In the genomic region with DNA sequence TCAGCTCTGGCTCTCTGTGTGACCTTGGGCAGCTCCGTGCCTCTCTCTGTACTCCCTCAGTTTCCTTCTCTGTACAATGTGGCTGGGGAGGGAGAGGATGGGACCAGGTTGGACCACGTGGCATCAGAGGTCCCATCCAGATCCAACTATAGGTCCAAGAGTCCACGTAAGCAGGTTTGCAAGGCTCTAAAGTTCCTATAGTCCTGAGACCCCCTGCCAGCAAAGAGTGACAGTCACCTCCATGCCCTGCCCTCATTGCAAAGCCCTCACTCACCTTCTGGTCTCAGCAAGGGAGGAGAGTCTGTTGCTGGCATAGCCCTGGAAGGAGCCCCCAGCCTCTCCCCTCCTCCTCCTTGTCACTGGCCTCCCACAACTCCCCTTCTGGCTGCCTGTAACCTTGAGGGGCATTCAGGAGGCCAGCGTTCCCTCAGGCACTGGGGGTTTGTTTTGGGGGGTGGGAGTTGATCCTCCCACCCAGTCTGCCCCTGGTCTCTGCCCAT, we compare ENCODE assay signal across 1 cellular context.
TF ChIP-seq lines count a peak whose summit lies in the region.

No MANE protein-coding gene starts in this region.

TF ChIP-seq in HepG2, 621 proteins besides CTCF, POLR2A, EP300 and RAD21 (continues in another document):
- no peak for TF ChIP-seq HCFC1 (IDR thresholded peaks at IDR 0.05; ENCODE audit: low read depth, low read length)
- no peak for TF ChIP-seq GABPB1 (CRISPR knock-in tag; IDR thresholded peaks at IDR 0.05)
- no peak for TF ChIP-seq CREB1 (IDR thresholded peaks at IDR 0.05)
- TF ChIP-seq CREB1 (CRISPR knock-in tag; IDR thresholded peaks at IDR 0.05) = no peak
- TF ChIP-seq ZNF557 (CRISPR knock-in tag; IDR thresholded peaks at IDR 0.05) = no peak
- TF ChIP-seq, protein P1, sequence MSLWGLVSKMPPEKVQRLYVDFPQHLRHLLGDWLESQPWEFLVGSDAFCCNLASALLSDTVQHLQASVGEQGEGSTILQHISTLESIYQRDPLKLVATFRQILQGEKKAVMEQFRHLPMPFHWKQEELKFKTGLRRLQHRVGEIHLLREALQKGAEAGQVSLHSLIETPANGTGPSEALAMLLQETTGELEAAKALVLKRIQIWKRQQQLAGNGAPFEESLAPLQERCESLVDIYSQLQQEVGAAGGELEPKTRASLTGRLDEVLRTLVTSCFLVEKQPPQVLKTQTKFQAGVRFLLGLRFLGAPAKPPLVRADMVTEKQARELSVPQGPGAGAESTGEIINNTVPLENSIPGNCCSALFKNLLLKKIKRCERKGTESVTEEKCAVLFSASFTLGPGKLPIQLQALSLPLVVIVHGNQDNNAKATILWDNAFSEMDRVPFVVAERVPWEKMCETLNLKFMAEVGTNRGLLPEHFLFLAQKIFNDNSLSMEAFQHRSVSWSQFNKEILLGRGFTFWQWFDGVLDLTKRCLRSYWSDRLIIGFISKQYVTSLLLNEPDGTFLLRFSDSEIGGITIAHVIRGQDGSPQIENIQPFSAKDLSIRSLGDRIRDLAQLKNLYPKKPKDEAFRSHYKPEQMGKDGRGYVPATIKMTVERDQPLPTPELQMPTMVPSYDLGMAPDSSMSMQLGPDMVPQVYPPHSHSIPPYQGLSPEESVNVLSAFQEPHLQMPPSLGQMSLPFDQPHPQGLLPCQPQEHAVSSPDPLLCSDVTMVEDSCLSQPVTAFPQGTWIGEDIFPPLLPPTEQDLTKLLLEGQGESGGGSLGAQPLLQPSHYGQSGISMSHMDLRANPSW (CRISPR knock-in tag; IDR thresholded peaks at IDR 0.05; ENCODE audit: borderline replicate concordance) = no peak
- TF ChIP-seq SP2 (CRISPR knock-in tag; IDR thresholded peaks at IDR 0.05) = no peak
- TF ChIP-seq, protein P2, sequence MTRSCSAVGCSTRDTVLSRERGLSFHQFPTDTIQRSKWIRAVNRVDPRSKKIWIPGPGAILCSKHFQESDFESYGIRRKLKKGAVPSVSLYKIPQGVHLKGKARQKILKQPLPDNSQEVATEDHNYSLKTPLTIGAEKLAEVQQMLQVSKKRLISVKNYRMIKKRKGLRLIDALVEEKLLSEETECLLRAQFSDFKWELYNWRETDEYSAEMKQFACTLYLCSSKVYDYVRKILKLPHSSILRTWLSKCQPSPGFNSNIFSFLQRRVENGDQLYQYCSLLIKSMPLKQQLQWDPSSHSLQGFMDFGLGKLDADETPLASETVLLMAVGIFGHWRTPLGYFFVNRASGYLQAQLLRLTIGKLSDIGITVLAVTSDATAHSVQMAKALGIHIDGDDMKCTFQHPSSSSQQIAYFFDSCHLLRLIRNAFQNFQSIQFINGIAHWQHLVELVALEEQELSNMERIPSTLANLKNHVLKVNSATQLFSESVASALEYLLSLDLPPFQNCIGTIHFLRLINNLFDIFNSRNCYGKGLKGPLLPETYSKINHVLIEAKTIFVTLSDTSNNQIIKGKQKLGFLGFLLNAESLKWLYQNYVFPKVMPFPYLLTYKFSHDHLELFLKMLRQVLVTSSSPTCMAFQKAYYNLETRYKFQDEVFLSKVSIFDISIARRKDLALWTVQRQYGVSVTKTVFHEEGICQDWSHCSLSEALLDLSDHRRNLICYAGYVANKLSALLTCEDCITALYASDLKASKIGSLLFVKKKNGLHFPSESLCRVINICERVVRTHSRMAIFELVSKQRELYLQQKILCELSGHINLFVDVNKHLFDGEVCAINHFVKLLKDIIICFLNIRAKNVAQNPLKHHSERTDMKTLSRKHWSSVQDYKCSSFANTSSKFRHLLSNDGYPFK (CRISPR knock-in tag; IDR thresholded peaks at IDR 0.05; ENCODE audit: borderline replicate concordance) = no peak; the same call in 1 of the 2 replicates
- TF ChIP-seq ZNF260 (CRISPR knock-in tag; IDR thresholded peaks at IDR 0.05; ENCODE audit: borderline replicate concordance, low read depth) = no peak
- 0 out of 2 replicates have a peak, but pooled peaks have one; percentile 33 for TF ChIP-seq NFKB2 (CRISPR knock-in tag; IDR thresholded peaks at IDR 0.05; ENCODE audit: borderline replicate concordance)
- no peak for TF ChIP-seq KDM4B (CRISPR knock-in tag; IDR thresholded peaks at IDR 0.05)
- TF ChIP-seq ZC3H4 (CRISPR knock-in tag; IDR thresholded peaks at IDR 0.05; ENCODE audit: borderline replicate concordance) = no peak
- TF ChIP-seq JDP2 (CRISPR knock-in tag; IDR thresholded peaks at IDR 0.05; ENCODE audit: borderline replicate concordance) = no peak
- 0 out of 2 replicates have a peak, but pooled peaks have one; percentile 41 for TF ChIP-seq ZNF34 (CRISPR knock-in tag; IDR thresholded peaks at IDR 0.05; ENCODE audit: borderline replicate concordance)
- TF ChIP-seq ELF4 (CRISPR knock-in tag; IDR thresholded peaks at IDR 0.05; ENCODE audit: borderline replicate concordance) = no peak
- no peak for TF ChIP-seq ZFAT (CRISPR knock-in tag; conservative IDR thresholded peaks at IDR 0.05)
- TF ChIP-seq, protein P3, sequence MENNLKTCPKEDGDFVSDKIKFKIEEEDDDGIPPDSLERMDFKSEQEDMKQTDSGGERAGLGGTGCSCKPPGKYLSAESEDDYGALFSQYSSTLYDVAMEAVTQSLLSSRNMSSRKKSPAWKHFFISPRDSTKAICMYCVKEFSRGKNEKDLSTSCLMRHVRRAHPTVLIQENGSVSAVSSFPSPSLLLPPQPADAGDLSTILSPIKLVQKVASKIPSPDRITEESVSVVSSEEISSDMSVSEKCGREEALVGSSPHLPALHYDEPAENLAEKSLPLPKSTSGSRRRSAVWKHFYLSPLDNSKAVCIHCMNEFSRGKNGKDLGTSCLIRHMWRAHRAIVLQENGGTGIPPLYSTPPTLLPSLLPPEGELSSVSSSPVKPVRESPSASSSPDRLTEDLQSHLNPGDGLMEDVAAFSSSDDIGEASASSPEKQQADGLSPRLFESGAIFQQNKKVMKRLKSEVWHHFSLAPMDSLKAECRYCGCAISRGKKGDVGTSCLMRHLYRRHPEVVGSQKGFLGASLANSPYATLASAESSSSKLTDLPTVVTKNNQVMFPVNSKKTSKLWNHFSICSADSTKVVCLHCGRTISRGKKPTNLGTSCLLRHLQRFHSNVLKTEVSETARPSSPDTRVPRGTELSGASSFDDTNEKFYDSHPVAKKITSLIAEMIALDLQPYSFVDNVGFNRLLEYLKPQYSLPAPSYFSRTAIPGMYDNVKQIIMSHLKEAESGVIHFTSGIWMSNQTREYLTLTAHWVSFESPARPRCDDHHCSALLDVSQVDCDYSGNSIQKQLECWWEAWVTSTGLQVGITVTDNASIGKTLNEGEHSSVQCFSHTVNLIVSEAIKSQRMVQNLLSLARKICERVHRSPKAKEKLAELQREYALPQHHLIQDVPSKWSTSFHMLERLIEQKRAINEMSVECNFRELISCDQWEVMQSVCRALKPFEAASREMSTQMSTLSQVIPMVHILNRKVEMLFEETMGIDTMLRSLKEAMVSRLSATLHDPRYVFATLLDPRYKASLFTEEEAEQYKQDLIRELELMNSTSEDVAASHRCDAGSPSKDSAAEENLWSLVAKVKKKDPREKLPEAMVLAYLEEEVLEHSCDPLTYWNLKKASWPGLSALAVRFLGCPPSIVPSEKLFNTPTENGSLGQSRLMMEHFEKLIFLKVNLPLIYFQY (CRISPR knock-in tag; IDR thresholded peaks at IDR 0.05; ENCODE audit: borderline replicate concordance) = no peak
- no peak for TF ChIP-seq NAIF1 (CRISPR knock-in tag; IDR thresholded peaks at IDR 0.05; ENCODE audit: borderline replicate concordance)
- TF ChIP-seq ATM (IDR thresholded peaks at IDR 0.05; ENCODE audit: borderline replicate concordance) = no peak
- TF ChIP-seq PAWR (CRISPR knock-in tag; IDR thresholded peaks at IDR 0.05; ENCODE audit: borderline replicate concordance) = no peak
- TF ChIP-seq NKX3-1 (CRISPR knock-in tag; IDR thresholded peaks at IDR 0.05) = no peak
- TF ChIP-seq, protein P4, sequence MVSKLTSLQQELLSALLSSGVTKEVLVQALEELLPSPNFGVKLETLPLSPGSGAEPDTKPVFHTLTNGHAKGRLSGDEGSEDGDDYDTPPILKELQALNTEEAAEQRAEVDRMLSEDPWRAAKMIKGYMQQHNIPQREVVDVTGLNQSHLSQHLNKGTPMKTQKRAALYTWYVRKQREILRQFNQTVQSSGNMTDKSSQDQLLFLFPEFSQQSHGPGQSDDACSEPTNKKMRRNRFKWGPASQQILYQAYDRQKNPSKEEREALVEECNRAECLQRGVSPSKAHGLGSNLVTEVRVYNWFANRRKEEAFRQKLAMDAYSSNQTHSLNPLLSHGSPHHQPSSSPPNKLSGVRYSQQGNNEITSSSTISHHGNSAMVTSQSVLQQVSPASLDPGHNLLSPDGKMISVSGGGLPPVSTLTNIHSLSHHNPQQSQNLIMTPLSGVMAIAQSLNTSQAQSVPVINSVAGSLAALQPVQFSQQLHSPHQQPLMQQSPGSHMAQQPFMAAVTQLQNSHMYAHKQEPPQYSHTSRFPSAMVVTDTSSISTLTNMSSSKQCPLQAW (CRISPR knock-in tag; IDR thresholded peaks at IDR 0.05) = 0 out of 2 replicates have a peak, but pooled peaks have one; percentile 44
- no peak for TF ChIP-seq ATRX (CRISPR knock-in tag; IDR thresholded peaks at IDR 0.05; ENCODE audit: borderline replicate concordance)
- no peak for TF ChIP-seq STAT5B (CRISPR knock-in tag; IDR thresholded peaks at IDR 0.05)
- TF ChIP-seq, protein P5, sequence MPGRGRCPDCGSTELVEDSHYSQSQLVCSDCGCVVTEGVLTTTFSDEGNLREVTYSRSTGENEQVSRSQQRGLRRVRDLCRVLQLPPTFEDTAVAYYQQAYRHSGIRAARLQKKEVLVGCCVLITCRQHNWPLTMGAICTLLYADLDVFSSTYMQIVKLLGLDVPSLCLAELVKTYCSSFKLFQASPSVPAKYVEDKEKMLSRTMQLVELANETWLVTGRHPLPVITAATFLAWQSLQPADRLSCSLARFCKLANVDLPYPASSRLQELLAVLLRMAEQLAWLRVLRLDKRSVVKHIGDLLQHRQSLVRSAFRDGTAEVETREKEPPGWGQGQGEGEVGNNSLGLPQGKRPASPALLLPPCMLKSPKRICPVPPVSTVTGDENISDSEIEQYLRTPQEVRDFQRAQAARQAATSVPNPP (CRISPR knock-in tag; IDR thresholded peaks at IDR 0.05) = no peak
- TF ChIP-seq, protein P6, sequence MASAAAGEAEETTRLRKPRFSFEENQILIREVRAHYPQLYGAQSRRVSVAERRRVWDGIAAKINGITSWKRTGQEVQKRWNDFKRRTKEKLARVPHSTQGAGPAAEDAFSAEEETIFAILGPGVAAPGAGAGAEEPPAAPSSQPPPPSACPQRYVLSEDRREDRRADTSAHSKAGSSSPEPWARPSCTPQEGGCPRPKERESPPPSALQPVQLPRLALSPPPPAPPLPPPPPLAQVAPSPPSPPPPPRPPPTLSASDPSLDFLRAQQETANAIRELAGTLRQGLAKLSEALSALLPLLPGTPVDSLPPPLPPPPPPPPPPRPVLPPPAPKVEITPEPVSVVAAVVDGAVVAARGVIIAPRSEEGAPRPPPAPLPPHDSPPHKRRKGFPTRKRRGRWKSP (CRISPR knock-in tag; IDR thresholded peaks at IDR 0.05) = no peak
- TF ChIP-seq, protein P7, sequence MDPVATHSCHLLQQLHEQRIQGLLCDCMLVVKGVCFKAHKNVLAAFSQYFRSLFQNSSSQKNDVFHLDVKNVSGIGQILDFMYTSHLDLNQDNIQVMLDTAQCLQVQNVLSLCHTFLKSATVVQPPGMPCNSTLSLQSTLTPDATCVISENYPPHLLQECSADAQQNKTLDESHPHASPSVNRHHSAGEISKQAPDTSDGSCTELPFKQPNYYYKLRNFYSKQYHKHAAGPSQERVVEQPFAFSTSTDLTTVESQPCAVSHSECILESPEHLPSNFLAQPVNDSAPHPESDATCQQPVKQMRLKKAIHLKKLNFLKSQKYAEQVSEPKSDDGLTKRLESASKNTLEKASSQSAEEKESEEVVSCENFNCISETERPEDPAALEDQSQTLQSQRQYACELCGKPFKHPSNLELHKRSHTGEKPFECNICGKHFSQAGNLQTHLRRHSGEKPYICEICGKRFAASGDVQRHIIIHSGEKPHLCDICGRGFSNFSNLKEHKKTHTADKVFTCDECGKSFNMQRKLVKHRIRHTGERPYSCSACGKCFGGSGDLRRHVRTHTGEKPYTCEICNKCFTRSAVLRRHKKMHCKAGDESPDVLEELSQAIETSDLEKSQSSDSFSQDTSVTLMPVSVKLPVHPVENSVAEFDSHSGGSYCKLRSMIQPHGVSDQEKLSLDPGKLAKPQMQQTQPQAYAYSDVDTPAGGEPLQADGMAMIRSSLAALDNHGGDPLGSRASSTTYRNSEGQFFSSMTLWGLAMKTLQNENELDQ (CRISPR knock-in tag; IDR thresholded peaks at IDR 0.05; ENCODE audit: borderline replicate concordance) = no peak
- TF ChIP-seq, protein P8, sequence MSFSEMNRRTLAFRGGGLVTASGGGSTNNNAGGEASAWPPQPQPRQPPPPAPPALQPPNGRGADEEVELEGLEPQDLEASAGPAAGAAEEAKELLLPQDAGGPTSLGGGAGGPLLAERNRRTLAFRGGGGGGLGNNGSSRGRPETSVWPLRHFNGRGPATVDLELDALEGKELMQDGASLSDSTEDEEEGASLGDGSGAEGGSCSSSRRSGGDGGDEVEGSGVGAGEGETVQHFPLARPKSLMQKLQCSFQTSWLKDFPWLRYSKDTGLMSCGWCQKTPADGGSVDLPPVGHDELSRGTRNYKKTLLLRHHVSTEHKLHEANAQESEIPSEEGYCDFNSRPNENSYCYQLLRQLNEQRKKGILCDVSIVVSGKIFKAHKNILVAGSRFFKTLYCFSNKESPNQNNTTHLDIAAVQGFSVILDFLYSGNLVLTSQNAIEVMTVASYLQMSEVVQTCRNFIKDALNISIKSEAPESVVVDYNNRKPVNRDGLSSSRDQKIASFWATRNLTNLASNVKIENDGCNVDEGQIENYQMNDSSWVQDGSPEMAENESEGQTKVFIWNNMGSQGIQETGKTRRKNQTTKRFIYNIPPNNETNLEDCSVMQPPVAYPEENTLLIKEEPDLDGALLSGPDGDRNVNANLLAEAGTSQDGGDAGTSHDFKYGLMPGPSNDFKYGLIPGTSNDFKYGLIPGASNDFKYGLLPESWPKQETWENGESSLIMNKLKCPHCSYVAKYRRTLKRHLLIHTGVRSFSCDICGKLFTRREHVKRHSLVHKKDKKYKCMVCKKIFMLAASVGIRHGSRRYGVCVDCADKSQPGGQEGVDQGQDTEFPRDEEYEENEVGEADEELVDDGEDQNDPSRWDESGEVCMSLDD (CRISPR knock-in tag; IDR thresholded peaks at IDR 0.05; ENCODE audit: borderline replicate concordance) = no peak
- TF ChIP-seq, protein P9, sequence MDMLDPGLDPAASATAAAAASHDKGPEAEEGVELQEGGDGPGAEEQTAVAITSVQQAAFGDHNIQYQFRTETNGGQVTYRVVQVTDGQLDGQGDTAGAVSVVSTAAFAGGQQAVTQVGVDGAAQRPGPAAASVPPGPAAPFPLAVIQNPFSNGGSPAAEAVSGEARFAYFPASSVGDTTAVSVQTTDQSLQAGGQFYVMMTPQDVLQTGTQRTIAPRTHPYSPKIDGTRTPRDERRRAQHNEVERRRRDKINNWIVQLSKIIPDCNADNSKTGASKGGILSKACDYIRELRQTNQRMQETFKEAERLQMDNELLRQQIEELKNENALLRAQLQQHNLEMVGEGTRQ (IDR thresholded peaks at IDR 0.05; ENCODE audit: low read depth, low read length) = no peak
- TF ChIP-seq, protein P9 (CRISPR knock-in tag; IDR thresholded peaks at IDR 0.05; ENCODE audit: borderline replicate concordance) = 0 out of 2 replicates have a peak, but pooled peaks have one; percentile 58
- TF ChIP-seq ZNF296 (CRISPR knock-in tag; conservative IDR thresholded peaks at IDR 0.05) = 0 out of 2 replicates have a peak, but pooled peaks have one; percentile 47
- TF ChIP-seq ZNF343 (CRISPR knock-in tag; IDR thresholded peaks at IDR 0.05) = no peak
- no peak for TF ChIP-seq NFRKB (IDR thresholded peaks at IDR 0.05)
- TF ChIP-seq ZFP62 (CRISPR knock-in tag; IDR thresholded peaks at IDR 0.05) = no peak
- TF ChIP-seq ARNT (IDR thresholded peaks at IDR 0.05) = no peak
- TF ChIP-seq ZNF724P (CRISPR knock-in tag; IDR thresholded peaks at IDR 0.05; ENCODE audit: borderline replicate concordance) = no peak
- TF ChIP-seq SATB2 (CRISPR knock-in tag; IDR thresholded peaks at IDR 0.05) = no peak
